ENCODE assay signal across 8 cellular contexts in the genomic region with DNA sequence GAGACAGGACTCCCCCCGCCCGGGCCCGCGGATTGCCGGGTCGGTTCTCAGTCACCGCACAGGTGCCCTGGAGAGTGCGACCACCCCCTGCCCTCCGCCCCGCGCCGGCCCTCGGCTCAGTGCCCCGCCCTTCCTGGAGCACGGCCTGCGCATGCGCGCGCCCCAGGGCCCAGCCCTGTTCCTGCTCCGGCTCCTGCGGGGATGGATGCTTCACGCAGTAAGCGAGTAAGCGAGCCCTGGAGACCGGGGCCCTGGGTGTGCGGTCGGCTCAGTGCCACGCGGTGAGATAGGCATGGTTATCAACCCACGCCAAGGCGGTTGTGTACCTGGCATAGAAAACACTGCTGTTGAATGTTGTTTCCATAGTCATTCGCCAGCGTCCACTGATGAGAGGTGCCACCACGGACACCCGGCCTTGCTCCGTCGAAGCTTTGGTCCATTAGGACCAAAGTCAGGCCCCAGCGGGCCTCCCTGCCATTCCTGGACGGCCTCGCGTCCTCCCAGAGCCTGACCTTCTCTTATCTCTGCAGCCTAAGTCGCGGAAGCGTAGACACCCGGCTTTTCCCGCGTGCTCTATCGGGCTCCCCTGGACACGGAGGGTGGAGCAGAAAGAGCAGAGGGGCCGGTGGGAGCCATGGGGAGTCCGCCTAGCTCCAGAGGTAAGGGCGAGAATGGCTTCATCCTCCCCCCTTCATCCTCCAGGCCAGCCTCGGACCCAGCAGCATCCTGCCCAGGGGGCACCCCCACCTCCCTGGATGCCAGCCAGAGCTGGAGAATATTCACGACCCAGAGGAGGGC.
DNase-seq lines count a peak whose midpoint lies in the region; ATAC-seq lines count a peak whose summit lies in the region.

No MANE protein-coding gene starts in this region.

- H3K27ac Mint-ChIP-seq in activated CD4-positive, alpha-beta T cell treated with anti-CD3 and anti-CD28 coated beads, Interleukin-2, amount 10 ng/mL, durations not matched to agents 7 days and 5 days, result peak overlapping the region; percentile 31
- H3K27ac Mint-ChIP-seq in memory B cell, result no peak overlapping the region

- H3K9me3 Mint-ChIP-seq in activated CD4-positive, alpha-beta T cell treated with anti-CD3 and anti-CD28 coated beads, Interleukin-2, amount 10 ng/mL, durations not matched to agents 7 days and 5 days, result no peaks in the 10 kb centered on the region
- H3K9me3 Mint-ChIP-seq in memory B cell, result no peaks in the 10 kb centered on the region

- peaks cover 7% of the 10 kb centered on the region for H3K27me3 Mint-ChIP-seq in activated CD4-positive, alpha-beta T cell treated with anti-CD3 and anti-CD28 coated beads, Interleukin-2, amount 10 ng/mL, durations not matched to agents 7 days and 5 days
- H3K27me3 Mint-ChIP-seq in memory B cell, result peaks cover 9% of the 10 kb centered on the region

- H3K36me3 Mint-ChIP-seq in activated CD4-positive, alpha-beta T cell treated with anti-CD3 and anti-CD28 coated beads, Interleukin-2, amount 10 ng/mL, durations not matched to agents 7 days and 5 days (ENCODE audit: low read depth), result no peaks in the 10 kb centered on the region
- H3K36me3 Mint-ChIP-seq in memory B cell, result no peaks in the 10 kb centered on the region

- CTCF ChIA-PET in activated CD4-positive, alpha-beta T cell treated with anti-CD3 and anti-CD28 coated beads, Interleukin-2, amount 10 ng/mL, durations not matched to agents 7 days and 5 days (lab: Charles Lee), result no interaction called here

- ATAC-seq in GM18873 (IDR thresholded peaks at IDR 0.05; ENCODE audit: low FRiP score, unreplicated experiment) (peak; percentile 47), HG03159 (IDR thresholded peaks at IDR 0.05; ENCODE audit: unreplicated experiment) (peak; percentile 83), memory B cell (ENCODE audit: low read depth) (peak; percentile 73)

- DNase-seq in activated CD4-positive, alpha-beta T cell treated with anti-CD3 and anti-CD28 coated beads, Interleukin-2, amount 10 ng/mL, durations not matched to agents 7 days and 5 days, result peak; percentile 69
- DNase-seq in dermis blood vessel endothelial cell, result peak; percentile 35
- DNase-seq in memory B cell (ENCODE audit: low spot score in 2 of 2), result peak; percentile 16 to 47
- peak; percentile 46 to 47 for DNase-seq in stimulated activated CD8-positive, alpha-beta memory T cell treated with anti-CD3 and anti-CD28 coated beads, Interleukin-2, amount 100 ng/mL, for 48 hours (ENCODE audit: low read depth in 2 of 2)
- no peak for DNase-seq in SHP77 treated with DMSO at 0.1 percent for 48 hours (lab: John Stamatoyannopoulos, UW)
- no peak for DNase-seq in SKM-1 treated with dmso at 0.1 percent for 144 hours (lab: John Stamatoyannopoulos, UW; ENCODE audit: unreplicated experiment)

- POLR2A ChIA-PET in activated CD4-positive, alpha-beta T cell treated with anti-CD3 and anti-CD28 coated beads, Interleukin-2, amount 10 ng/mL, durations not matched to agents 7 days and 5 days (lab: Charles Lee), result no interaction called here

- H3K4me3 Mint-ChIP-seq in activated CD4-positive, alpha-beta T cell treated with anti-CD3 and anti-CD28 coated beads, Interleukin-2, amount 10 ng/mL, durations not matched to agents 7 days and 5 days, result peak overlapping the region; percentile 71
- peak overlapping the region; percentile 76 for H3K4me3 Mint-ChIP-seq in memory B cell

- peaks cover 14% of the 10 kb centered on the region for H3K4me1 Mint-ChIP-seq in activated CD4-positive, alpha-beta T cell treated with anti-CD3 and anti-CD28 coated beads, Interleukin-2, amount 10 ng/mL, durations not matched to agents 7 days and 5 days
- H3K4me1 Mint-ChIP-seq in memory B cell, result peaks cover 11% of the 10 kb centered on the region

Comparison
In these comparisons a context has a peak if more than half of its experiments do, and no peak if none do; other contexts are left out.
1. DNase-seq: peak in activated CD4-positive, alpha-beta T cell treated with anti-CD3 and anti-CD28 coated beads, Interleukin-2, amount 10 ng/mL, durations not matched to agents 7 days and 5 days (single experiment), dermis blood vessel endothelial cell (single experiment), memory B cell (2 of 2) and stimulated activated CD8-positive, alpha-beta memory T cell treated with anti-CD3 and anti-CD28 coated beads, Interleukin-2, amount 100 ng/mL, for 48 hours (2 of 2); none in SHP77 treated with DMSO at 0.1 percent for 48 hours (single experiment) and SKM-1 treated with dmso at 0.1 percent for 144 hours (single experiment).
2. Peak in every context shown above with its lines, with median percentiles within 50 percentile points of each other: ATAC-seq.